ENCODE assay signal across 16 cellular contexts in the genomic region with DNA sequence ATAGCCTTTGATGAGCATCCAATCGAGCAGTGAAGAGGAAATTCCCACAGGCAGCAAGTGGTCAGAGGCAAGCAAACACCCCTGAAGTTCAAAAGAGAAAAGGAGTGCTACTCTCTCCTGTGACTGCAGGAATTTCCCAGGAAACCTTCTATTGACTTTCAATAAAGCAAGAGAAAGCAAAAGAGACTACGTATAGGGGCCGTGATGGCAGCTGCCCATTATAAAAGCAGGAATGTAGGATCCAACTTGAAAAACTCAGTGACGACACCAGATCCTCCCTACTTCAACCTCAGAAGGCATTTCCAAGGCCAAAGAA.
"Had no signal": no experiment of that assay in that cellular context is flagged by ENCODE, and none has a peak within 500 bp of the region (broad histone marks: within the 10 kb centered on the region; RNA-seq: fewer than 3 reads in every experiment).

No MANE protein-coding gene starts in this region.

- ATAC-seq: activated CD4-positive, CD25-positive, alpha-beta regulatory T cell treated with anti-CD3 and anti-CD28 coated beads, Interleukin-2, amount 50 U/mL, for 24 hours; activated CD8-positive, alpha-beta T cell treated with anti-CD3 and anti-CD28 coated beads, Interleukin-2, amount 10 ng/mL, durations not matched to agents 7 days and 5 days; activated T-cell treated with anti-CD3 and anti-CD28 coated beads, Interleukin-2, amount 50 U/mL, for 72 hours; stimulated activated naive CD8-positive, alpha-beta T cell treated with anti-CD3 and anti-CD28 coated beads, Interleukin-15, Interleukin-2, amounts not matched to agents 100 U/mL and 50 U/mL, for 24 hours had no signal

- H3K4me3 Mint-ChIP-seq: activated CD4-positive, alpha-beta T cell treated with anti-CD3 and anti-CD28 coated beads, Interleukin-2, amount 10 ng/mL, durations not matched to agents 7 days and 5 days; activated CD8-positive, alpha-beta T cell treated with anti-CD3 and anti-CD28 coated beads, Interleukin-2, amount 10 ng/mL, durations not matched to agents 7 days and 5 days; activated naive CD8-positive, alpha-beta T cell; activated T-cell treated with anti-CD3 and anti-CD28 coated beads, Interleukin-2, amount 50 U/mL, for 72 hours had no signal

- FAIRE-seq: islet of Langerhans had no signal

- H3K9me3 ChIP-seq: esophagus squamous epithelium, prostate gland, right atrium auricular region, tibial artery, vagina had no signal

- H3K27me3 Mint-ChIP-seq: activated CD4-positive, alpha-beta T cell treated with anti-CD3 and anti-CD28 coated beads, Interleukin-2, amount 10 ng/mL, durations not matched to agents 7 days and 5 days; activated naive CD8-positive, alpha-beta T cell had no signal

- H3K4me1 Mint-ChIP-seq: activated CD4-positive, alpha-beta T cell treated with anti-CD3 and anti-CD28 coated beads, Interleukin-2, amount 10 ng/mL, durations not matched to agents 7 days and 5 days had no signal

- H3K27ac ChIP-seq: esophagus squamous epithelium, prostate gland, right atrium auricular region, tibial artery, vagina had no signal

- H3K27ac Mint-ChIP-seq: activated CD4-positive, alpha-beta T cell treated with anti-CD3 and anti-CD28 coated beads, Interleukin-2, amount 10 ng/mL, durations not matched to agents 7 days and 5 days; activated CD8-positive, alpha-beta T cell treated with anti-CD3 and anti-CD28 coated beads, Interleukin-2, amount 10 ng/mL, durations not matched to agents 7 days and 5 days; activated naive CD8-positive, alpha-beta T cell; activated T-cell treated with anti-CD3 and anti-CD28 coated beads, Interleukin-2, amount 50 U/mL, for 72 hours had no signal

- DNase-seq: activated CD4-positive, alpha-beta T cell treated with anti-CD3 and anti-CD28 coated beads, Interleukin-2, amount 10 ng/mL, durations not matched to agents 7 days and 5 days; activated CD8-positive, alpha-beta T cell treated with anti-CD3 and anti-CD28 coated beads, Interleukin-2, amount 10 ng/mL, durations not matched to agents 7 days and 5 days; activated gamma-delta T cell; activated T-cell treated with anti-CD3 and anti-CD28 coated beads, Interleukin-2, amount 50 U/mL, for 72 hours; effector memory CD4-positive, alpha-beta T cell; esophagus squamous epithelium; midbrain; stimulated activated naive CD8-positive, alpha-beta T cell treated with anti-CD3 and anti-CD28 coated beads, Interleukin-15, Interleukin-2, amounts not matched to agents 100 U/mL and 50 U/mL, for 24 hours; substantia nigra; tibial artery had no signal

- H3K36me3 ChIP-seq: prostate gland had no signal

- H3K9me3 Mint-ChIP-seq: activated CD4-positive, alpha-beta T cell treated with anti-CD3 and anti-CD28 coated beads, Interleukin-2, amount 10 ng/mL, durations not matched to agents 7 days and 5 days; activated T-cell treated with anti-CD3 and anti-CD28 coated beads, Interleukin-2, amount 50 U/mL, for 72 hours had no signal

- H3K4me1 ChIP-seq: esophagus squamous epithelium, prostate gland, right atrium auricular region, tibial artery, vagina had no signal

- H3K27me3 ChIP-seq: esophagus squamous epithelium, right atrium auricular region, tibial artery, vagina had no signal

- H3K4me3 ChIP-seq: esophagus squamous epithelium, prostate gland, right atrium auricular region, tibial artery, vagina had no signal
